In genomic region chr10:20748551-20748950, GRCh38 we compare ENCODE assay signal across 31 cellular contexts.
"Had no signal": no experiment of that assay in that cellular context is flagged by ENCODE, and none has a peak within 500 bp of the region (broad histone marks: within the 10 kb centered on the region; RNA-seq: fewer than 3 reads in every experiment).

No MANE protein-coding gene starts in this region.

- H3K27ac ChIP-seq: adrenal gland, body of pancreas, brain microvascular endothelial cell, breast epithelium, VCaP had no signal

- DNase-seq: activated B cell treated with CpG ODN at 0.5 μM for 24 hours; activated CD4-positive, alpha-beta memory T cell treated with anti-CD3 and anti-CD28 coated beads for 36 hours; activated CD4-positive, alpha-beta T cell treated with anti-CD3 and anti-CD28 coated beads for 4 hours; activated CD4-positive, alpha-beta T cell treated with anti-CD3 and anti-CD28 coated beads, Interleukin-2, amount 10 ng/mL, durations not matched to agents 24 days and 14 days; activated CD4-positive, alpha-beta T cell treated with anti-CD3 and anti-CD28 coated beads, Interleukin-2, amount 50 U/mL, for 1 hour; activated CD4-positive, alpha-beta T cell treated with anti-CD3 and anti-CD28 coated beads, Interleukin-2, amount 50 U/mL, for 4 hours; activated CD4-positive, CD25-positive, alpha-beta regulatory T cell treated with anti-CD3 and anti-CD28 coated beads, Interleukin-2, amount 50 U/mL, for 72 hours; activated CD8-positive, alpha-beta memory T cell treated with anti-CD3 and anti-CD28 coated beads, Interleukin-2, amount 50 U/mL, for 4 hours; activated CD8-positive, alpha-beta T cell treated with anti-CD3 and anti-CD28 coated beads for 36 hours; activated effector memory CD4-positive, alpha-beta T cell treated with anti-CD3 and anti-CD28 coated beads, Interleukin-2, amount 50 U/mL, for 16 hours; activated gamma-delta T cell treated with Interleukin-2 at 50 U/mL for 16 hours; activated naive CD4-positive, alpha-beta T cell; activated naive CD4-positive, alpha-beta T cell treated with anti-CD3 and anti-CD28 coated beads for 36 hours; activated naive CD4-positive, alpha-beta T cell treated with anti-CD3 and anti-CD28 coated beads, Interleukin-2, amount 50 U/mL, for 16 hours; activated naive CD8-positive, alpha-beta T cell treated with anti-CD3 and anti-CD28 coated beads for 36 hours; activated T-cell treated with anti-CD3 and anti-CD28 coated beads for 4 hours; activated T-cell treated with anti-CD3 and anti-CD28 coated beads, Interleukin-2, amount 50 U/mL, for 1 hour; activated T-cell treated with anti-CD3 and anti-CD28 coated beads, Interleukin-2, amount 50 U/mL, for 4 hours; activated T-cell treated with anti-CD3 and anti-CD28 coated beads, Interleukin-2, amount 50 U/mL, for 72 hours; adrenal gland; amniotic stem cell; body of pancreas; brain microvascular endothelial cell; central memory CD4-positive, alpha-beta T cell; T-cell; T-helper 17 cell; T1000 had no signal

- H3K4me1 ChIP-seq: adrenal gland, body of pancreas, breast epithelium had no signal

- H3K9me3 ChIP-seq: body of pancreas had no signal

- H3K36me3 ChIP-seq: adrenal gland, brain microvascular endothelial cell, breast epithelium had no signal

- ATAC-seq: activated CD8-positive, alpha-beta T cell treated with anti-CD3 and anti-CD28 coated beads for 36 hours; activated naive CD4-positive, alpha-beta T cell treated with anti-CD3 and anti-CD28 coated beads, Interleukin-2, amount 50 U/mL, for 72 hours; activated T-cell treated with anti-CD3 and anti-CD28 coated beads, Interleukin-2, amount 50 U/mL, for 4 hours; activated T-cell treated with anti-CD3 and anti-CD28 coated beads, Interleukin-2, amount 50 U/mL, for 72 hours; activated T-helper 17 cell treated with anti-CD3 and anti-CD28 coated beads, Interleukin-2, amount 50 U/mL, for 72 hours; body of pancreas; T-cell; T-helper 17 cell had no signal

- H3K4me3 ChIP-seq: adrenal gland, body of pancreas, breast epithelium had no signal

- H3K27me3 ChIP-seq: adrenal gland, body of pancreas, brain microvascular endothelial cell, breast epithelium had no signal
